32 cellular contexts compared by ENCODE assay signal in the genomic region with DNA sequence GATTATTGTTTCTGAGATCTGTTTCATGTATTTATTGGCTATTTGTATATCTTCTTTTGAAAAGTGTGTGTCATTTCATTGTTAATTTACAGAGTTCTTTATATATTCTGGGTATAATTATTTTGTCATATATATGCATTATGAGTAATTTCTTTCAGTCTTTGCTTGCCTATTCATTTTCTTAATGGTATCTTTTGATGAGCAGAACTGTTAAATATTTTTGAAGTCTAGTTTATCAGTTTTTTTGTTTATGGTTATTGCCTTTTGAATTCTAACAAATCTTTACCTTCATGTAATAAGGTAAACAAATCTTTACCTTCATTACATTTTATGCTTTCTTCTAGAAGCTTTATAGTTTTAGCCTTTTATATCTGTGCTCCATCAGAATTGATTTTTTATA.
"Had no signal": no experiment of that assay in that cellular context is flagged by ENCODE, and none has a peak within 500 bp of the region (broad histone marks: within the 10 kb centered on the region; RNA-seq: fewer than 3 reads in every experiment).

No MANE protein-coding gene starts in this region.

- H3K4me1 Mint-ChIP-seq: activated B cell treated with CpG ODN at 0.5 μM for 24 hours had no signal

- H3K27me3 Mint-ChIP-seq: activated B cell treated with CpG ODN at 0.5 μM for 24 hours; activated CD4-positive, alpha-beta memory T cell treated with anti-CD3 and anti-CD28 coated beads for 36 hours had no signal

- H3K36me3 Mint-ChIP-seq: activated naive CD4-positive, alpha-beta T cell treated with anti-CD3 and anti-CD28 coated beads, Interleukin-2, amount 50 U/mL, for 72 hours had no signal

- H3K9me3 ChIP-seq: body of pancreas, breast epithelium had no signal

- H3K36me3 ChIP-seq: adrenal gland, breast epithelium had no signal

- DNase-seq: activated B cell treated with CpG ODN at 0.5 μM for 24 hours; activated CD4-positive, alpha-beta memory T cell treated with anti-CD3 and anti-CD28 coated beads for 36 hours; activated CD4-positive, alpha-beta T cell treated with anti-CD3 and anti-CD28 coated beads for 4 hours; activated CD4-positive, alpha-beta T cell treated with anti-CD3 and anti-CD28 coated beads, Interleukin-2, amount 50 U/mL, for 1 hour; activated CD4-positive, CD25-positive, alpha-beta regulatory T cell treated with anti-CD3 and anti-CD28 coated beads, Interleukin-2, amount 50 U/mL, for 72 hours; activated CD8-positive, alpha-beta memory T cell treated with anti-CD3 and anti-CD28 coated beads, Interleukin-2, amount 50 U/mL, for 4 hours; activated gamma-delta T cell treated with Interleukin-2 at 50 U/mL for 16 hours; activated naive CD4-positive, alpha-beta T cell treated with anti-CD3 and anti-CD28 coated beads for 36 hours; activated T-cell treated with anti-CD3 and anti-CD28 coated beads for 4 hours; activated T-cell treated with anti-CD3 and anti-CD28 coated beads, Interleukin-2, amount 50 U/mL, for 4 hours; adrenal gland; body of pancreas; Karpas-422; NCI-H1105; NCI-H1417 treated with DMSO at 0.1 percent for 48 hours; NCI-H1694; NCI-H1930; NCI-H2081 treated with DMSO at 0.1 percent for 48 hours; NCI-H345; NCI-H526; NCI-H748 treated with DMSO at 0.1 percent for 48 hours; NK-92 treated with Interleukin-12 subunit alpha and Interleukin-12 subunit beta, amount 100 ng/mL, for 24 hours; PC-9; Right ventricle myocardium superior; SW 1271; T-helper 1 cell; T-helper 2 cell; T-helper 9 cell had no signal

- H3K9me3 Mint-ChIP-seq: activated B cell treated with CpG ODN at 0.5 μM for 24 hours; activated CD4-positive, alpha-beta memory T cell treated with anti-CD3 and anti-CD28 coated beads for 36 hours; activated naive CD4-positive, alpha-beta T cell treated with anti-CD3 and anti-CD28 coated beads for 36 hours; activated naive CD4-positive, alpha-beta T cell treated with anti-CD3 and anti-CD28 coated beads, Interleukin-2, amount 50 U/mL, for 72 hours; activated T-cell treated with anti-CD3 and anti-CD28 coated beads, Interleukin-2, amount 50 U/mL, for 4 hours; activated T-helper 1 cell treated with anti-CD3 and anti-CD28 coated beads, Interleukin-12 subunit alpha, Interleukin-12 subunit beta, Interleukin-2, Interleukin-4 antibody, amounts not matched to agents 30 ng/mL and 10 ng/mL and 1 ng/mL, durations not matched to agents 14 hours and 24 hours and 36 hours had no signal

- ATAC-seq: activated naive CD4-positive, alpha-beta T cell treated with anti-CD3 and anti-CD28 coated beads, Interleukin-2, amount 50 U/mL, for 72 hours; activated T-cell treated with anti-CD3 and anti-CD28 coated beads, Interleukin-2, amount 50 U/mL, for 4 hours; body of pancreas had no signal

- H3K27ac Mint-ChIP-seq: activated B cell treated with CpG ODN at 0.5 μM for 24 hours; activated CD4-positive, alpha-beta memory T cell treated with anti-CD3 and anti-CD28 coated beads for 36 hours; activated naive CD4-positive, alpha-beta T cell treated with anti-CD3 and anti-CD28 coated beads for 36 hours; activated naive CD4-positive, alpha-beta T cell treated with anti-CD3 and anti-CD28 coated beads, Interleukin-2, amount 50 U/mL, for 72 hours; activated T-helper 1 cell treated with anti-CD3 and anti-CD28 coated beads, Interleukin-12 subunit alpha, Interleukin-12 subunit beta, Interleukin-2, Interleukin-4 antibody, amounts not matched to agents 30 ng/mL and 10 ng/mL and 1 ng/mL, durations not matched to agents 14 hours and 24 hours and 36 hours had no signal

- H3K27ac ChIP-seq: adrenal gland, body of pancreas, breast epithelium, PC-9, VCaP had no signal

- H3K27me3 ChIP-seq: adrenal gland, body of pancreas, breast epithelium had no signal

- H3K4me3 Mint-ChIP-seq: activated B cell treated with CpG ODN at 0.5 μM for 24 hours; activated CD4-positive, alpha-beta memory T cell treated with anti-CD3 and anti-CD28 coated beads for 36 hours; activated naive CD4-positive, alpha-beta T cell treated with anti-CD3 and anti-CD28 coated beads for 36 hours; activated T-cell treated with anti-CD3 and anti-CD28 coated beads, Interleukin-2, amount 50 U/mL, for 4 hours; activated T-helper 1 cell treated with anti-CD3 and anti-CD28 coated beads, Interleukin-12 subunit alpha, Interleukin-12 subunit beta, Interleukin-2, Interleukin-4 antibody, amounts not matched to agents 30 ng/mL and 10 ng/mL and 1 ng/mL, durations not matched to agents 14 hours and 24 hours and 36 hours had no signal

- H3K4me1 ChIP-seq: body of pancreas, breast epithelium had no signal

- H3K4me3 ChIP-seq: adrenal gland, body of pancreas, breast epithelium, PC-9 had no signal
